Comparison of ENCODE assay signal across 1 cellular context in the genomic region with DNA sequence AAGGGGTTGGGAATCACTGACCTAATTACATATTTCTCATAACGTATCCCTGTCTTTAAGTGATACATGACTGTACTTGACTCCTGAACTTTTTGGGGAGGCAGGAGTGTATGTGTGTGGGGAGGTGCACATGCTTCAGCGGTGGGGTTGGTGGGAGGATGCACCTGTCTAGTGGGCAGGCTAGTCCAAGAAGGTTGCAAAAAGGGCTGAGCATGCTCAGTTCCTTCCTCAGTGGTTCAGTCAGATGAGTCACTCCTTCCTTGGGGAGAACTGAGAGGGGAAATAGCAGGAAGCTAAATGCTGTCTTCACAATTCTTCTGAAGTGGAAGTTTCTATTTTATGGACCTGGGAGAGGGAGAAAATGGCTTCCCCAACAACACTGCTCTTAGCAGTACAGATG.
TF ChIP-seq lines count a peak whose summit lies in the region.

No MANE protein-coding gene starts in this region.

TF ChIP-seq in HepG2, 621 proteins besides CTCF, POLR2A, EP300 and RAD21:
- TF ChIP-seq, protein P1, sequence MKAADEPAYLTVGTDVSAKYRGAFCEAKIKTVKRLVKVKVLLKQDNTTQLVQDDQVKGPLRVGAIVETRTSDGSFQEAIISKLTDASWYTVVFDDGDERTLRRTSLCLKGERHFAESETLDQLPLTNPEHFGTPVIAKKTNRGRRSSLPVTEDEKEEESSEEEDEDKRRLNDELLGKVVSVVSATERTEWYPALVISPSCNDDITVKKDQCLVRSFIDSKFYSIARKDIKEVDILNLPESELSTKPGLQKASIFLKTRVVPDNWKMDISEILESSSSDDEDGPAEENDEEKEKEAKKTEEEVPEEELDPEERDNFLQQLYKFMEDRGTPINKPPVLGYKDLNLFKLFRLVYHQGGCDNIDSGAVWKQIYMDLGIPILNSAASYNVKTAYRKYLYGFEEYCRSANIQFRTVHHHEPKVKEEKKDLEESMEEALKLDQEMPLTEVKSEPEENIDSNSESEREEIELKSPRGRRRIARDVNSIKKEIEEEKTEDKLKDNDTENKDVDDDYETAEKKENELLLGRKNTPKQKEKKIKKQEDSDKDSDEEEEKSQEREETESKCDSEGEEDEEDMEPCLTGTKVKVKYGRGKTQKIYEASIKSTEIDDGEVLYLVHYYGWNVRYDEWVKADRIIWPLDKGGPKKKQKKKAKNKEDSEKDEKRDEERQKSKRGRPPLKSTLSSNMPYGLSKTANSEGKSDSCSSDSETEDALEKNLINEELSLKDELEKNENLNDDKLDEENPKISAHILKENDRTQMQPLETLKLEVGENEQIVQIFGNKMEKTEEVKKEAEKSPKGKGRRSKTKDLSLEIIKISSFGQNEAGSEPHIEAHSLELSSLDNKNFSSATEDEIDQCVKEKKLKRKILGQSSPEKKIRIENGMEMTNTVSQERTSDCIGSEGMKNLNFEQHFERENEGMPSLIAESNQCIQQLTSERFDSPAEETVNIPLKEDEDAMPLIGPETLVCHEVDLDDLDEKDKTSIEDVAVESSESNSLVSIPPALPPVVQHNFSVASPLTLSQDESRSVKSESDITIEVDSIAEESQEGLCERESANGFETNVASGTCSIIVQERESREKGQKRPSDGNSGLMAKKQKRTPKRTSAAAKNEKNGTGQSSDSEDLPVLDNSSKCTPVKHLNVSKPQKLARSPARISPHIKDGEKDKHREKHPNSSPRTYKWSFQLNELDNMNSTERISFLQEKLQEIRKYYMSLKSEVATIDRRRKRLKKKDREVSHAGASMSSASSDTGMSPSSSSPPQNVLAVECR (CRISPR knock-in tag; IDR thresholded peaks at IDR 0.05; ENCODE audit: borderline replicate concordance), result no peak
- TF ChIP-seq, protein P2, sequence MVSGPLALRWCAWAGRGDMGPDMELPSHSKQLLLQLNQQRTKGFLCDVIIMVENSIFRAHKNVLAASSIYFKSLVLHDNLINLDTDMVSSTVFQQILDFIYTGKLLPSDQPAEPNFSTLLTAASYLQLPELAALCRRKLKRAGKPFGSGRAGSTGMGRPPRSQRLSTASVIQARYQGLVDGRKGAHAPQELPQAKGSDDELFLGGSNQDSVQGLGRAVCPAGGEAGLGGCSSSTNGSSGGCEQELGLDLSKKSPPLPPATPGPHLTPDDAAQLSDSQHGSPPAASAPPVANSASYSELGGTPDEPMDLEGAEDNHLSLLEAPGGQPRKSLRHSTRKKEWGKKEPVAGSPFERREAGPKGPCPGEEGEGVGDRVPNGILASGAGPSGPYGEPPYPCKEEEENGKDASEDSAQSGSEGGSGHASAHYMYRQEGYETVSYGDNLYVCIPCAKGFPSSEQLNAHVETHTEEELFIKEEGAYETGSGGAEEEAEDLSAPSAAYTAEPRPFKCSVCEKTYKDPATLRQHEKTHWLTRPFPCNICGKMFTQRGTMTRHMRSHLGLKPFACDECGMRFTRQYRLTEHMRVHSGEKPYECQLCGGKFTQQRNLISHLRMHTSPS (CRISPR knock-in tag; IDR thresholded peaks at IDR 0.05; ENCODE audit: low read depth), result no peak
- TF ChIP-seq TAF15 (IDR thresholded peaks at IDR 0.05; ENCODE audit: low read depth, low read length, poor library complexity, severe bottlenecking) (no peak), PCBP2 (optimal IDR thresholded peaks at IDR 0.05; ENCODE audit: low read depth, low read length, poor library complexity, severe bottlenecking) (no peak), FOXP1 (IDR thresholded peaks at IDR 0.05) (no peak), FOXP1 (CRISPR knock-in tag; IDR thresholded peaks at IDR 0.05) (no peak), KMT2B (CRISPR knock-in tag; IDR thresholded peaks at IDR 0.05) (no peak), U2AF1 (optimal IDR thresholded peaks at IDR 0.05; ENCODE audit: low read depth, low read length) (no peak), TOPORS (CRISPR knock-in tag; IDR thresholded peaks at IDR 0.05) (no peak)
- TF ChIP-seq, protein P3, sequence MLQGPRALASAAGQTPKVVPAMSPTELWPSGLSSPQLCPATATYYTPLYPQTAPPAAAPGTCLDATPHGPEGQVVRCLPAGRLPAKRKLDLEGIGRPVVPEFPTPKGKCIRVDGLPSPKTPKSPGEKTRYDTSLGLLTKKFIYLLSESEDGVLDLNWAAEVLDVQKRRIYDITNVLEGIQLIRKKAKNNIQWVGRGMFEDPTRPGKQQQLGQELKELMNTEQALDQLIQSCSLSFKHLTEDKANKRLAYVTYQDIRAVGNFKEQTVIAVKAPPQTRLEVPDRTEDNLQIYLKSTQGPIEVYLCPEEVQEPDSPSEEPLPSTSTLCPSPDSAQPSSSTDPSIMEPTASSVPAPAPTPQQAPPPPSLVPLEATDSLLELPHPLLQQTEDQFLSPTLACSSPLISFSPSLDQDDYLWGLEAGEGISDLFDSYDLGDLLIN (CRISPR knock-in tag; IDR thresholded peaks at IDR 0.05; ENCODE audit: borderline replicate concordance), result no peak
- TF ChIP-seq, protein P4, sequence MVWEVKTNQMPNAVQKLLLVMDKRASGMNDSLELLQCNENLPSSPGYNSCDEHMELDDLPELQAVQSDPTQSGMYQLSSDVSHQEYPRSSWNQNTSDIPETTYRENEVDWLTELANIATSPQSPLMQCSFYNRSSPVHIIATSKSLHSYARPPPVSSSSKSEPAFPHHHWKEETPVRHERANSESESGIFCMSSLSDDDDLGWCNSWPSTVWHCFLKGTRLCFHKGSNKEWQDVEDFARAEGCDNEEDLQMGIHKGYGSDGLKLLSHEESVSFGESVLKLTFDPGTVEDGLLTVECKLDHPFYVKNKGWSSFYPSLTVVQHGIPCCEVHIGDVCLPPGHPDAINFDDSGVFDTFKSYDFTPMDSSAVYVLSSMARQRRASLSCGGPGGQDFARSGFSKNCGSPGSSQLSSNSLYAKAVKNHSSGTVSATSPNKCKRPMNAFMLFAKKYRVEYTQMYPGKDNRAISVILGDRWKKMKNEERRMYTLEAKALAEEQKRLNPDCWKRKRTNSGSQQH (CRISPR knock-in tag; IDR thresholded peaks at IDR 0.05; ENCODE audit: low read depth), result no peak
- TF ChIP-seq, protein P5, sequence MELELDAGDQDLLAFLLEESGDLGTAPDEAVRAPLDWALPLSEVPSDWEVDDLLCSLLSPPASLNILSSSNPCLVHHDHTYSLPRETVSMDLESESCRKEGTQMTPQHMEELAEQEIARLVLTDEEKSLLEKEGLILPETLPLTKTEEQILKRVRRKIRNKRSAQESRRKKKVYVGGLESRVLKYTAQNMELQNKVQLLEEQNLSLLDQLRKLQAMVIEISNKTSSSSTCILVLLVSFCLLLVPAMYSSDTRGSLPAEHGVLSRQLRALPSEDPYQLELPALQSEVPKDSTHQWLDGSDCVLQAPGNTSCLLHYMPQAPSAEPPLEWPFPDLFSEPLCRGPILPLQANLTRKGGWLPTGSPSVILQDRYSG (CRISPR knock-in tag; IDR thresholded peaks at IDR 0.05), result no peak
